ENCODE assay signal across 10 cellular contexts in genomic region chr17:48575066-48575582, GRCh38. TPM values are rescaled to one million over a fixed set of nuclear protein-coding genes. Genes with fewer than 3 reads are reported as not detected.
A peak's percentile ranks its signal among the peaks of the same experiment; 100 is the strongest.
DNase-seq lines count a peak whose midpoint lies in the region; ATAC-seq and TF ChIP-seq lines count a peak whose summit lies in the region.
"Had no signal": no experiment of that assay in that cellular context is flagged by ENCODE, and none has a peak within 500 bp of the region (broad histone marks: within the 10 kb centered on the region; RNA-seq: fewer than 3 reads in every experiment).

No MANE protein-coding gene starts in this region.

- H3K4me1 ChIP-seq in stomach smooth muscle (ENCODE audit: control insufficient read depth, insufficient read depth, low read length) = peaks cover 63% of the 10 kb centered on the region

- peak; percentile 88 for DNase-seq in NCI-H2029 (lab: John Stamatoyannopoulos, UW)
- DNase-seq in activated CD4-positive, alpha-beta T cell treated with anti-CD3 and anti-CD28 coated beads for 48 hours = no peak
- DNase-seq: activated CD8-positive, alpha-beta memory T cell treated with anti-CD3 and anti-CD28 coated beads for 24 hours; anterior cingulate cortex; NCI-H345 had no signal

- H3K4me1 Mint-ChIP-seq in brain = peaks cover 10% of the 10 kb centered on the region
- H3K4me1 Mint-ChIP-seq in activated T-helper 17 cell treated with anti-CD3 and anti-CD28 coated beads, Interleukin-2, amount 50 U/mL, for 72 hours = peaks cover 9% of the 10 kb centered on the region

- TF ChIP-seq CTCF in brain (conservative IDR thresholded peaks at IDR 0.05) = no peak

- peak overlapping the region; percentile 94 for H3K27ac ChIP-seq in stomach smooth muscle (ENCODE audit: low read length)

- no peaks in the 10 kb centered on the region for H3K9me3 ChIP-seq in stomach smooth muscle (ENCODE audit: control insufficient read depth in 2 of 2, low read length in 2 of 2)

- H3K27me3 ChIP-seq in stomach smooth muscle (ENCODE audit: control insufficient read depth in 1 of 2, insufficient read depth in 2 of 2, low read length in 2 of 2) = peaks cover 0 to 49% of the 10 kb centered on the region in 2 donors

- peak overlapping the region in 3 of 5 experiments; percentile 67 to 79 (median 74) for H3K4me3 Mint-ChIP-seq in brain
- H3K4me3 Mint-ChIP-seq in activated T-helper 17 cell treated with anti-CD3 and anti-CD28 coated beads, Interleukin-2, amount 50 U/mL, for 72 hours = no peak overlapping the region

- H3K9ac ChIP-seq in stomach smooth muscle (ENCODE audit: low read length in 2 of 2) = peak overlapping the region; percentile 41 to 58

- no peaks in the 10 kb centered on the region for H3K27me3 Mint-ChIP-seq in brain
- peaks cover 12% of the 10 kb centered on the region for H3K27me3 Mint-ChIP-seq in activated T-helper 17 cell treated with anti-CD3 and anti-CD28 coated beads, Interleukin-2, amount 50 U/mL, for 72 hours

- no peaks in the 10 kb centered on the region for H3K36me3 Mint-ChIP-seq in brain
- H3K36me3 Mint-ChIP-seq in activated T-helper 17 cell treated with anti-CD3 and anti-CD28 coated beads, Interleukin-2, amount 50 U/mL, for 72 hours (ENCODE audit: low read depth) = no peaks in the 10 kb centered on the region

- H3K4me3 ChIP-seq in stomach smooth muscle (ENCODE audit: low read length in 2 of 2) = peak overlapping the region in 1 of 2 donors; percentile 75

- ATAC-seq in activated T-helper 17 cell treated with anti-CD3 and anti-CD28 coated beads, Interleukin-2, amount 50 U/mL, for 72 hours (replicated peaks) = no peak
- ATAC-seq: HCT116 had no signal

- H3K9me3 Mint-ChIP-seq in brain = peaks cover 0 to 9% (median 0%) of the 10 kb centered on the region in 5 experiments
- no peaks in the 10 kb centered on the region for H3K9me3 Mint-ChIP-seq in activated T-helper 17 cell treated with anti-CD3 and anti-CD28 coated beads, Interleukin-2, amount 50 U/mL, for 72 hours

- peak overlapping the region in 1 of 5 experiments; percentile 81 for H3K27ac Mint-ChIP-seq in brain
- no peak overlapping the region for H3K27ac Mint-ChIP-seq in activated T-helper 17 cell treated with anti-CD3 and anti-CD28 coated beads, Interleukin-2, amount 50 U/mL, for 72 hours

- no peaks in the 10 kb centered on the region for H3K36me3 ChIP-seq in stomach smooth muscle (ENCODE audit: control insufficient read depth in 2 of 2, insufficient read depth in 2 of 2, low read length in 2 of 2)

RNA-seq across cellular contexts. Expression of gene HOXB4, which starts 3.0 kb away (rescaled TPM):
- 30.3 TPM for polyA plus RNA-seq in brain (ENCODE audit: insufficient read depth, low read depth, low replicate concordance)
- 1 to 10 TPM; 2.6 to 2.8 TPM for total RNA-seq in activated T-helper 17 cell treated with anti-CD3 and anti-CD28 coated beads, Interleukin-2, amount 50 U/mL, for 72 hours
- total RNA-seq: frontal cortex had no signal

RNA-seq across cellular contexts. Expression of gene HOXB3, which starts 14.9 kb away (rescaled TPM):
- 41.6 TPM for polyA plus RNA-seq in brain (ENCODE audit: insufficient read depth, low read depth, low replicate concordance)
- 1 to 10 TPM; 3.1 to 5.4 TPM for total RNA-seq in activated T-helper 17 cell treated with anti-CD3 and anti-CD28 coated beads, Interleukin-2, amount 50 U/mL, for 72 hours
- total RNA-seq: frontal cortex had no signal

RNA-seq across cellular contexts. Expression of gene HOXB5, which starts 18.5 kb away (rescaled TPM):
- polyA plus RNA-seq in brain (ENCODE audit: insufficient read depth, low read depth, low replicate concordance) = 234 TPM
- not detected for total RNA-seq in activated T-helper 17 cell treated with anti-CD3 and anti-CD28 coated beads, Interleukin-2, amount 50 U/mL, for 72 hours
- total RNA-seq: frontal cortex had no signal

RNA-seq across cellular contexts. Expression of gene HOXB6, which starts 29.7 kb away (rescaled TPM):
- 31.9 TPM for polyA plus RNA-seq in brain (ENCODE audit: insufficient read depth, low read depth, low replicate concordance)
- total RNA-seq in activated T-helper 17 cell treated with anti-CD3 and anti-CD28 coated beads, Interleukin-2, amount 50 U/mL, for 72 hours = under 1 TPM; 0.37 to 0.39 TPM
- total RNA-seq: frontal cortex had no signal

RNA-seq across cellular contexts. Expression of gene HOXB2, which starts 30.2 kb away (rescaled TPM):
- 168 TPM for polyA plus RNA-seq in brain (ENCODE audit: insufficient read depth, low read depth, low replicate concordance)
- 10 to 100 TPM in 1 of 2 donors, 1 to 10 TPM in 1; 2.0 to 15.3 TPM for total RNA-seq in activated T-helper 17 cell treated with anti-CD3 and anti-CD28 coated beads, Interleukin-2, amount 50 U/mL, for 72 hours
- total RNA-seq: frontal cortex had no signal
